Comparison of ENCODE assay signal across 1 cellular context in the genomic region with DNA sequence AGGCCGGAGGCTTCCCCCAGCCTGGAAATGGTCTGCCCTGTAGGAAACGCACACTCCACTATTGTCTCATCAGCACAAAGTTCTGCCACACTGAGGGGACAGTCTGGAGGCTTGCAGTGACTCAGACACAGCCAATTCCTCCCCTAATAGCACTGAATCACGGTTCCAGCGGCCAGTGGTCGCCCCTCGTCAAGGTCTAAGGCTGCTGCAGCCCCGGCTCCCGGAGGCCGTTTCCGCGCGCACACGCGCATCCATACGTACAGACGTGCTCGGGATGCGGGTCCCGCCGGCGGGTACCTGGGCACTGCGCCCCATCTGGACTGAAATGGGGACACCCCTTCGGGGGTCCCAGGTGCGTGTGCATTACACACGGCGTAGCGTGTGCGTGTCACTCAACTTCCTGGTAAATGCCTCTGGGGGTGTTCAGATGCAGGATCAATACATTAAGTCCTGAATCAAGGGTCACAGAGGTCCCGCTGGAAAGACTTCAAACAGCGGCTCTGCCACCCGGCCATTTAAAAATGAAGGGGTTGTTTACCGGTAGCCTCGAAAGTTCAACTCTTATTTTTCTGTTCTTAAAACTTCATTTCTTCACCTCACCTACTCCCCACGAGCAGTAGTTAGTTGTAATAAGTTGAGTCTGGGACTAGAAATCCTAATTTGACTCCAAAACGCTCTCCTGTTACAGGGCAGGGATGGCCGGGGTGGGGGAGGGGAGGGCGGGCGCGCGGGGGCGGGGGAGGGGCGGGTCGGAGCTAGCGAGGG.
TF ChIP-seq lines count a peak whose summit lies in the region.

No MANE protein-coding gene starts in this region.

TF ChIP-seq in HepG2, 621 proteins besides CTCF, POLR2A, EP300 and RAD21 (continued from another document and continues in another):
- TF ChIP-seq, protein P1, sequence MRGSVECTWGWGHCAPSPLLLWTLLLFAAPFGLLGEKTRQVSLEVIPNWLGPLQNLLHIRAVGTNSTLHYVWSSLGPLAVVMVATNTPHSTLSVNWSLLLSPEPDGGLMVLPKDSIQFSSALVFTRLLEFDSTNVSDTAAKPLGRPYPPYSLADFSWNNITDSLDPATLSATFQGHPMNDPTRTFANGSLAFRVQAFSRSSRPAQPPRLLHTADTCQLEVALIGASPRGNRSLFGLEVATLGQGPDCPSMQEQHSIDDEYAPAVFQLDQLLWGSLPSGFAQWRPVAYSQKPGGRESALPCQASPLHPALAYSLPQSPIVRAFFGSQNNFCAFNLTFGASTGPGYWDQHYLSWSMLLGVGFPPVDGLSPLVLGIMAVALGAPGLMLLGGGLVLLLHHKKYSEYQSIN (CRISPR knock-in tag; IDR thresholded peaks at IDR 0.05; ENCODE audit: borderline replicate concordance): no peak
- TF ChIP-seq SMARCE1 (IDR thresholded peaks at IDR 0.05; ENCODE audit: borderline replicate concordance) (no peak), ZSCAN29 (CRISPR knock-in tag; conservative IDR thresholded peaks at IDR 0.05) (no peak), ZNF614 (CRISPR knock-in tag; IDR thresholded peaks at IDR 0.05; ENCODE audit: borderline replicate concordance) (no peak), RAD51 (IDR thresholded peaks at IDR 0.05; ENCODE audit: borderline replicate concordance) (no peak), ZNF430 (CRISPR knock-in tag; IDR thresholded peaks at IDR 0.05) (peak; percentile 29; the same call in 1 of the 2 replicates), EED (CRISPR knock-in tag; IDR thresholded peaks at IDR 0.05) (no peak), ZKSCAN1 (IDR thresholded peaks at IDR 0.05; ENCODE audit: low read length) (no peak), PRMT3 (CRISPR knock-in tag; IDR thresholded peaks at IDR 0.05; ENCODE audit: borderline replicate concordance, low read depth) (no peak), BHLHE40 (IDR thresholded peaks at IDR 0.05; ENCODE audit: low read length) (peak; percentile 3; the same call in 1 of the 2 replicates), RXRB (CRISPR knock-in tag; IDR thresholded peaks at IDR 0.05; ENCODE audit: borderline replicate concordance) (no peak), ZBTB38 (CRISPR knock-in tag; IDR thresholded peaks at IDR 0.05) (no peak), CEBPB (IDR thresholded peaks at IDR 0.05; ENCODE audit: borderline replicate concordance, low read depth, low read length) (no peak), ZNF207 (IDR thresholded peaks at IDR 0.05; ENCODE audit: borderline replicate concordance) (no peak), FLYWCH1 (CRISPR knock-in tag; IDR thresholded peaks at IDR 0.05) (no peak)
- TF ChIP-seq, protein P2, sequence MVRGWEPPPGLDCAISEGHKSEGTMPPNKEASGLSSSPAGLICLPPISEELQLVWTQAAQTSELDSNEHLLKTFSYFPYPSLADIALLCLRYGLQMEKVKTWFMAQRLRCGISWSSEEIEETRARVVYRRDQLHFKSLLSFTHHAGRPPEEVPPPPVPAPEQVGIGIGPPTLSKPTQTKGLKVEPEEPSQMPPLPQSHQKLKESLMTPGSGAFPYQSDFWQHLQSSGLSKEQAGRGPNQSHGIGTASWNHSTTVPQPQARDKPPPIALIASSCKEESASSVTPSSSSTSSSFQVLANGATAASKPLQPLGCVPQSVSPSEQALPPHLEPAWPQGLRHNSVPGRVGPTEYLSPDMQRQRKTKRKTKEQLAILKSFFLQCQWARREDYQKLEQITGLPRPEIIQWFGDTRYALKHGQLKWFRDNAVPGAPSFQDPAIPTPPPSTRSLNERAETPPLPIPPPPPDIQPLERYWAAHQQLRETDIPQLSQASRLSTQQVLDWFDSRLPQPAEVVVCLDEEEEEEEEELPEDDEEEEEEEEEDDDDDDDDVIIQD (CRISPR knock-in tag; IDR thresholded peaks at IDR 0.05; ENCODE audit: low read depth): no peak
- TF ChIP-seq, protein P3, sequence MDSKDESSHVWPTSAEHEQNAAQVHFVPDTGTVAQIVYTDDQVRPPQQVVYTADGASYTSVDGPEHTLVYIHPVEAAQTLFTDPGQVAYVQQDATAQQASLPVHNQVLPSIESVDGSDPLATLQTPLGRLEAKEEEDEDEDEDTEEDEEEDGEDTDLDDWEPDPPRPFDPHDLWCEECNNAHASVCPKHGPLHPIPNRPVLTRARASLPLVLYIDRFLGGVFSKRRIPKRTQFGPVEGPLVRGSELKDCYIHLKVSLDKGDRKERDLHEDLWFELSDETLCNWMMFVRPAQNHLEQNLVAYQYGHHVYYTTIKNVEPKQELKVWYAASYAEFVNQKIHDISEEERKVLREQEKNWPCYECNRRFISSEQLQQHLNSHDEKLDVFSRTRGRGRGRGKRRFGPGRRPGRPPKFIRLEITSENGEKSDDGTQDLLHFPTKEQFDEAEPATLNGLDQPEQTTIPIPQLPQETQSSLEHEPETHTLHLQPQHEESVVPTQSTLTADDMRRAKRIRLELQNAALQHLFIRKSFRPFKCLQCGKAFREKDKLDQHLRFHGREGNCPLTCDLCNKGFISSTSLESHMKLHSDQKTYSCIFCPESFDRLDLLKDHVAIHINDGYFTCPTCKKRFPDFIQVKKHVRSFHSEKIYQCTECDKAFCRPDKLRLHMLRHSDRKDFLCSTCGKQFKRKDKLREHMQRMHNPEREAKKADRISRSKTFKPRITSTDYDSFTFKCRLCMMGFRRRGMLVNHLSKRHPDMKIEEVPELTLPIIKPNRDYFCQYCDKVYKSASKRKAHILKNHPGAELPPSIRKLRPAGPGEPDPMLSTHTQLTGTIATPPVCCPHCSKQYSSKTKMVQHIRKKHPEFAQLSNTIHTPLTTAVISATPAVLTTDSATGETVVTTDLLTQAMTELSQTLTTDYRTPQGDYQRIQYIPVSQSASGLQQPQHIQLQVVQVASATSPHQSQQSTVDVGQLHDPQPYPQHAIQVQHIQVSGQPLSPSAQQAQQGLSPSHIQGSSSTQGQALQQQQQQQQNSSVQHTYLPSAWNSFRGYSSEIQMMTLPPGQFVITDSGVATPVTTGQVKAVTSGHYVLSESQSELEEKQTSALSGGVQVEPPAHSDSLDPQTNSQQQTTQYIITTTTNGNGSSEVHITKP (CRISPR knock-in tag; IDR thresholded peaks at IDR 0.05; ENCODE audit: low read depth): peak; percentile 93
- TF ChIP-seq, protein P4, sequence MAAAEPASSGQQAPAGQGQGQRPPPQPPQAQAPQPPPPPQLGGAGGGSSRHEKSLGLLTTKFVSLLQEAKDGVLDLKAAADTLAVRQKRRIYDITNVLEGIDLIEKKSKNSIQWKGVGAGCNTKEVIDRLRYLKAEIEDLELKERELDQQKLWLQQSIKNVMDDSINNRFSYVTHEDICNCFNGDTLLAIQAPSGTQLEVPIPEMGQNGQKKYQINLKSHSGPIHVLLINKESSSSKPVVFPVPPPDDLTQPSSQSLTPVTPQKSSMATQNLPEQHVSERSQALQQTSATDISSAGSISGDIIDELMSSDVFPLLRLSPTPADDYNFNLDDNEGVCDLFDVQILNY (CRISPR knock-in tag; conservative IDR thresholded peaks at IDR 0.05): no peak
- TF ChIP-seq, protein P5, sequence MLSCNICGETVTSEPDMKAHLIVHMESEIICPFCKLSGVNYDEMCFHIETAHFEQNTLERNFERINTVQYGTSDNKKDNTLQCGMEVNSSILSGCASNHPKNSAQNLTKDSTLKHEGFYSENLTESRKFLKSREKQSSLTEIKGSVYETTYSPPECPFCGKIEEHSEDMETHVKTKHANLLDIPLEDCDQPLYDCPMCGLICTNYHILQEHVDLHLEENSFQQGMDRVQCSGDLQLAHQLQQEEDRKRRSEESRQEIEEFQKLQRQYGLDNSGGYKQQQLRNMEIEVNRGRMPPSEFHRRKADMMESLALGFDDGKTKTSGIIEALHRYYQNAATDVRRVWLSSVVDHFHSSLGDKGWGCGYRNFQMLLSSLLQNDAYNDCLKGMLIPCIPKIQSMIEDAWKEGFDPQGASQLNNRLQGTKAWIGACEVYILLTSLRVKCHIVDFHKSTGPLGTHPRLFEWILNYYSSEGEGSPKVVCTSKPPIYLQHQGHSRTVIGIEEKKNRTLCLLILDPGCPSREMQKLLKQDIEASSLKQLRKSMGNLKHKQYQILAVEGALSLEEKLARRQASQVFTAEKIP (CRISPR knock-in tag; IDR thresholded peaks at IDR 0.05; ENCODE audit: borderline replicate concordance): no peak
- TF ChIP-seq, protein P6, sequence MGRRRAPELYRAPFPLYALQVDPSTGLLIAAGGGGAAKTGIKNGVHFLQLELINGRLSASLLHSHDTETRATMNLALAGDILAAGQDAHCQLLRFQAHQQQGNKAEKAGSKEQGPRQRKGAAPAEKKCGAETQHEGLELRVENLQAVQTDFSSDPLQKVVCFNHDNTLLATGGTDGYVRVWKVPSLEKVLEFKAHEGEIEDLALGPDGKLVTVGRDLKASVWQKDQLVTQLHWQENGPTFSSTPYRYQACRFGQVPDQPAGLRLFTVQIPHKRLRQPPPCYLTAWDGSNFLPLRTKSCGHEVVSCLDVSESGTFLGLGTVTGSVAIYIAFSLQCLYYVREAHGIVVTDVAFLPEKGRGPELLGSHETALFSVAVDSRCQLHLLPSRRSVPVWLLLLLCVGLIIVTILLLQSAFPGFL (CRISPR knock-in tag; IDR thresholded peaks at IDR 0.05): no peak
- TF ChIP-seq, protein P7, sequence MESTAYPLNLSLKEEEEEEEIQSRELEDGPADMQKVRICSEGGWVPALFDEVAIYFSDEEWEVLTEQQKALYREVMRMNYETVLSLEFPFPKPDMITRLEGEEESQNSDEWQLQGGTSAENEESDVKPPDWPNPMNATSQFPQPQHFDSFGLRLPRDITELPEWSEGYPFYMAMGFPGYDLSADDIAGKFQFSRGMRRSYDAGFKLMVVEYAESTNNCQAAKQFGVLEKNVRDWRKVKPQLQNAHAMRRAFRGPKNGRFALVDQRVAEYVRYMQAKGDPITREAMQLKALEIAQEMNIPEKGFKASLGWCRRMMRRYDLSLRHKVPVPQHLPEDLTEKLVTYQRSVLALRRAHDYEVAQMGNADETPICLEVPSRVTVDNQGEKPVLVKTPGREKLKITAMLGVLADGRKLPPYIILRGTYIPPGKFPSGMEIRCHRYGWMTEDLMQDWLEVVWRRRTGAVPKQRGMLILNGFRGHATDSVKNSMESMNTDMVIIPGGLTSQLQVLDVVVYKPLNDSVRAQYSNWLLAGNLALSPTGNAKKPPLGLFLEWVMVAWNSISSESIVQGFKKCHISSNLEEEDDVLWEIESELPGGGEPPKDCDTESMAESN (CRISPR knock-in tag; conservative IDR thresholded peaks at IDR 0.05): no peak
- TF ChIP-seq, protein P8, sequence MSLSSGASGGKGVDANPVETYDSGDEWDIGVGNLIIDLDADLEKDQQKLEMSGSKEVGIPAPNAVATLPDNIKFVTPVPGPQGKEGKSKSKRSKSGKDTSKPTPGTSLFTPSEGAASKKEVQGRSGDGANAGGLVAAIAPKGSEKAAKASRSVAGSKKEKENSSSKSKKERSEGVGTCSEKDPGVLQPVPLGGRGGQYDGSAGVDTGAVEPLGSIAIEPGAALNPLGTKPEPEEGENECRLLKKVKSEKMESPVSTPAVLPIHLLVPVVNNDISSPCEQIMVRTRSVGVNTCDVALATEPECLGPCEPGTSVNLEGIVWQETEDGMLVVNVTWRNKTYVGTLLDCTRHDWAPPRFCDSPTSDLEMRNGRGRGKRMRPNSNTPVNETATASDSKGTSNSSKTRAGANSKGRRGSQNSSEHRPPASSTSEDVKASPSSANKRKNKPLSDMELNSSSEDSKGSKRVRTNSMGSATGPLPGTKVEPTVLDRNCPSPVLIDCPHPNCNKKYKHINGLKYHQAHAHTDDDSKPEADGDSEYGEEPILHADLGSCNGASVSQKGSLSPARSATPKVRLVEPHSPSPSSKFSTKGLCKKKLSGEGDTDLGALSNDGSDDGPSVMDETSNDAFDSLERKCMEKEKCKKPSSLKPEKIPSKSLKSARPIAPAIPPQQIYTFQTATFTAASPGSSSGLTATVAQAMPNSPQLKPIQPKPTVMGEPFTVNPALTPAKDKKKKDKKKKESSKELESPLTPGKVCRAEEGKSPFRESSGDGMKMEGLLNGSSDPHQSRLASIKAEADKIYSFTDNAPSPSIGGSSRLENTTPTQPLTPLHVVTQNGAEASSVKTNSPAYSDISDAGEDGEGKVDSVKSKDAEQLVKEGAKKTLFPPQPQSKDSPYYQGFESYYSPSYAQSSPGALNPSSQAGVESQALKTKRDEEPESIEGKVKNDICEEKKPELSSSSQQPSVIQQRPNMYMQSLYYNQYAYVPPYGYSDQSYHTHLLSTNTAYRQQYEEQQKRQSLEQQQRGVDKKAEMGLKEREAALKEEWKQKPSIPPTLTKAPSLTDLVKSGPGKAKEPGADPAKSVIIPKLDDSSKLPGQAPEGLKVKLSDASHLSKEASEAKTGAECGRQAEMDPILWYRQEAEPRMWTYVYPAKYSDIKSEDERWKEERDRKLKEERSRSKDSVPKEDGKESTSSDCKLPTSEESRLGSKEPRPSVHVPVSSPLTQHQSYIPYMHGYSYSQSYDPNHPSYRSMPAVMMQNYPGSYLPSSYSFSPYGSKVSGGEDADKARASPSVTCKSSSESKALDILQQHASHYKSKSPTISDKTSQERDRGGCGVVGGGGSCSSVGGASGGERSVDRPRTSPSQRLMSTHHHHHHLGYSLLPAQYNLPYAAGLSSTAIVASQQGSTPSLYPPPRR (CRISPR knock-in tag; IDR thresholded peaks at IDR 0.05; ENCODE audit: borderline replicate concordance): no peak; the same call in 1 of the 2 replicates
- TF ChIP-seq, protein P9, sequence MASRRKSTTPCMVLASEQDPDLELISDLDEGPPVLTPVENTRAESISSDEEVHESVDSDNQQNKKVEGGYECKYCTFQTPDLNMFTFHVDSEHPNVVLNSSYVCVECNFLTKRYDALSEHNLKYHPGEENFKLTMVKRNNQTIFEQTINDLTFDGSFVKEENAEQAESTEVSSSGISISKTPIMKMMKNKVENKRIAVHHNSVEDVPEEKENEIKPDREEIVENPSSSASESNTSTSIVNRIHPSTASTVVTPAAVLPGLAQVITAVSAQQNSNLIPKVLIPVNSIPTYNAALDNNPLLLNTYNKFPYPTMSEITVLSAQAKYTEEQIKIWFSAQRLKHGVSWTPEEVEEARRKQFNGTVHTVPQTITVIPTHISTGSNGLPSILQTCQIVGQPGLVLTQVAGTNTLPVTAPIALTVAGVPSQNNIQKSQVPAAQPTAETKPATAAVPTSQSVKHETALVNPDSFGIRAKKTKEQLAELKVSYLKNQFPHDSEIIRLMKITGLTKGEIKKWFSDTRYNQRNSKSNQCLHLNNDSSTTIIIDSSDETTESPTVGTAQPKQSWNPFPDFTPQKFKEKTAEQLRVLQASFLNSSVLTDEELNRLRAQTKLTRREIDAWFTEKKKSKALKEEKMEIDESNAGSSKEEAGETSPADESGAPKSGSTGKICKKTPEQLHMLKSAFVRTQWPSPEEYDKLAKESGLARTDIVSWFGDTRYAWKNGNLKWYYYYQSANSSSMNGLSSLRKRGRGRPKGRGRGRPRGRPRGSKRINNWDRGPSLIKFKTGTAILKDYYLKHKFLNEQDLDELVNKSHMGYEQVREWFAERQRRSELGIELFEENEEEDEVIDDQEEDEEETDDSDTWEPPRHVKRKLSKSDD (CRISPR knock-in tag; IDR thresholded peaks at IDR 0.05; ENCODE audit: low read depth): no peak
- TF ChIP-seq, protein P10, sequence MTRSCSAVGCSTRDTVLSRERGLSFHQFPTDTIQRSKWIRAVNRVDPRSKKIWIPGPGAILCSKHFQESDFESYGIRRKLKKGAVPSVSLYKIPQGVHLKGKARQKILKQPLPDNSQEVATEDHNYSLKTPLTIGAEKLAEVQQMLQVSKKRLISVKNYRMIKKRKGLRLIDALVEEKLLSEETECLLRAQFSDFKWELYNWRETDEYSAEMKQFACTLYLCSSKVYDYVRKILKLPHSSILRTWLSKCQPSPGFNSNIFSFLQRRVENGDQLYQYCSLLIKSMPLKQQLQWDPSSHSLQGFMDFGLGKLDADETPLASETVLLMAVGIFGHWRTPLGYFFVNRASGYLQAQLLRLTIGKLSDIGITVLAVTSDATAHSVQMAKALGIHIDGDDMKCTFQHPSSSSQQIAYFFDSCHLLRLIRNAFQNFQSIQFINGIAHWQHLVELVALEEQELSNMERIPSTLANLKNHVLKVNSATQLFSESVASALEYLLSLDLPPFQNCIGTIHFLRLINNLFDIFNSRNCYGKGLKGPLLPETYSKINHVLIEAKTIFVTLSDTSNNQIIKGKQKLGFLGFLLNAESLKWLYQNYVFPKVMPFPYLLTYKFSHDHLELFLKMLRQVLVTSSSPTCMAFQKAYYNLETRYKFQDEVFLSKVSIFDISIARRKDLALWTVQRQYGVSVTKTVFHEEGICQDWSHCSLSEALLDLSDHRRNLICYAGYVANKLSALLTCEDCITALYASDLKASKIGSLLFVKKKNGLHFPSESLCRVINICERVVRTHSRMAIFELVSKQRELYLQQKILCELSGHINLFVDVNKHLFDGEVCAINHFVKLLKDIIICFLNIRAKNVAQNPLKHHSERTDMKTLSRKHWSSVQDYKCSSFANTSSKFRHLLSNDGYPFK (CRISPR knock-in tag; IDR thresholded peaks at IDR 0.05; ENCODE audit: borderline replicate concordance): peak; percentile 20; the same call in 1 of the 2 replicates
